8 cellular contexts compared by ENCODE assay signal in genomic region chr22:37043828-37044538, GRCh38. TPM values are rescaled to one million over a fixed set of nuclear protein-coding genes. Genes with fewer than 3 reads are reported as not detected.
DNase-seq lines count a peak whose midpoint lies in the region; ATAC-seq and TF ChIP-seq lines count a peak whose summit lies in the region.

No MANE protein-coding gene starts in this region.

- peaks cover 7% of the 10 kb centered on the region for H3K4me1 Mint-ChIP-seq in MCF 10A (ENCODE audit: insufficient read depth, unreplicated experiment)

- H3K9me3 Mint-ChIP-seq in MCF 10A (ENCODE audit: unreplicated experiment): no peaks in the 10 kb centered on the region

- no peak for TF ChIP-seq POLR2A in upper lobe of left lung (IDR thresholded peaks at IDR 0.05)

- H3K4me1 ChIP-seq in lung (ENCODE audit: control insufficient read depth in 2 of 2, insufficient read depth in 2 of 2, low read length in 2 of 2) (no peaks in the 10 kb centered on the region), upper lobe of left lung (peaks cover 0 to 20% (median 11%) of the 10 kb centered on the region in 4 donors)

- CTCF ChIA-PET in MCF 10A (lab: Yijun Ruan, JAX): interaction anchor here (0.5 to 3.3 kb wide), 39 partner anchors 9 to 497 kb away, joined by 3 to 24 read pairs (median 4); partner anchors contain the start of gene IFT27

- intact Hi-C loops in MCF 10A (cut with micrococcal nuclease): loop anchor here (1.0 to 5.0 kb wide), 6 partner anchors 58 to 502 kb away; no protein-coding TSS in a partner anchor

- H3K27me3 ChIP-seq in lung (ENCODE audit: control insufficient read depth, insufficient read depth): no peaks in the 10 kb centered on the region
- no peaks in the 10 kb centered on the region for H3K27me3 ChIP-seq in upper lobe of left lung

- H3K9me3 ChIP-seq in lung (ENCODE audit: control insufficient read depth in 2 of 2, insufficient read depth in 1 of 2, low read length in 1 of 2) (no peaks in the 10 kb centered on the region), upper lobe of left lung (no peaks in the 10 kb centered on the region)

- TF ChIP-seq CTCF in MCF 10A (IDR thresholded peaks at IDR 0.05; ENCODE audit: unreplicated experiment) (peak; percentile 75), lung (IDR thresholded peaks at IDR 0.05; ENCODE audit: control extremely low read depth, extremely low read depth) (peak; percentile 42), upper lobe of left lung (IDR thresholded peaks at IDR 0.05) (peak; percentile 62 to 86 (median 76))

- no TSS peak for BruUV-seq in MCF 10A (replicated peaks; lab: Mats Ljungman, UMichigan)

- H3K27ac ChIP-seq in lung (ENCODE audit: low read depth in 1 of 2, low read length in 1 of 2) (no peak overlapping the region), upper lobe of left lung (no peak overlapping the region)

- 43 to 44% methylated on average over 17 of the region's 17 CpGs for WGBS in lung, 2 donors
- WGBS in upper lobe of left lung, 2 donors: 40 to 52% methylated on average over 8 to 15 of the region's 17 CpGs

- no peak overlapping the region for H3K27ac Mint-ChIP-seq in MCF 10A (ENCODE audit: low read depth, unreplicated experiment)

- no peaks in the 10 kb centered on the region for H3K36me3 Mint-ChIP-seq in MCF 10A (ENCODE audit: insufficient read depth, unreplicated experiment)

- H3K4me3 Mint-ChIP-seq in MCF 10A (ENCODE audit: unreplicated experiment): no peak overlapping the region

- ATAC-seq in lung (ENCODE audit: insufficient read depth, low FRiP score): peak; percentile 67
- ATAC-seq in upper lobe of left lung (ENCODE audit: low FRiP score in 2 of 2): peak; percentile 85 to 94

- no peak for TF ChIP-seq EP300 in upper lobe of left lung (IDR thresholded peaks at IDR 0.05)

- no peaks in the 10 kb centered on the region for H3K27me3 Mint-ChIP-seq in MCF 10A (ENCODE audit: insufficient read depth, unreplicated experiment)

- no peaks in the 10 kb centered on the region for H3K36me3 ChIP-seq in lung (ENCODE audit: control insufficient read depth in 2 of 2, insufficient read depth in 2 of 2, low read length in 2 of 2)
- no peaks in the 10 kb centered on the region for H3K36me3 ChIP-seq in upper lobe of left lung

- H3K4me3 ChIP-seq in lung (no peak overlapping the region), upper lobe of left lung (no peak overlapping the region)

- peak; percentile 33 to 57 (median 55) for DNase-seq in NCI-H1417 (lab: John Stamatoyannopoulos, UW)
- DNase-seq in NCI-H1417 treated with DMSO at 0.1 percent for 48 hours (lab: John Stamatoyannopoulos, UW): no peak
- peak; percentile 61 for DNase-seq in HT1080 (ENCODE audit: low read depth)
- DNase-seq in SK-N-DZ (ENCODE audit: low spot score): peak; percentile 83
- peak; percentile 79 for DNase-seq in MCF 10A (ENCODE audit: unreplicated experiment)
- DNase-seq in lung (ENCODE audit: low spot score): peak; percentile 81
- DNase-seq in upper lobe of left lung: peak in 1 of 2 donors; percentile 87
- no peak for DNase-seq in NCI-H748 (lab: John Stamatoyannopoulos, UW; ENCODE audit: unreplicated experiment)

- POLR2A ChIA-PET in MCF 10A (lab: Yijun Ruan, JAX): interaction anchor here (0.6 to 3.2 kb wide), 3 partner anchors 12 to 151 kb away, joined by 3 to 18 read pairs (median 8); partner anchors contain the start of genes MPST and TST

RNA-seq across cellular contexts. Expression of gene KCTD17, which starts 7.6 kb away (rescaled TPM):
- total RNA-seq in HT1080 (2014; rRNA removed; shearing (Covaris generic)): 32.3 and 36.4 TPM in 2 replicates
- polyA plus RNA-seq in HT1080 (2015; cell fraction: cytosol; rRNA removed): 27.3 and 29.8 TPM in 2 replicates
- 28.9 and 31.2 TPM in 2 replicates for polyA plus RNA-seq in HT1080 (2015; cell fraction: nucleus; rRNA removed)
- 33.0 and 37.2 TPM in 2 replicates for polyA plus RNA-seq in SK-N-DZ (2014; cell fraction: cytosol; rRNA removed)
- polyA plus RNA-seq in SK-N-DZ (2014; cell fraction: nucleus; rRNA removed): 59.0 and 63.0 TPM in 2 replicates
- total RNA-seq in MCF 10A (2022): 11.7 and 12.8 TPM in 2 replicates
- 10 to 100 TPM in 1 of 2 donors, 1 to 10 TPM in 1; 9.7 to 26.0 TPM for total RNA-seq in lung
- polyA plus RNA-seq in lung: 10 to 100 TPM; 15.1 to 21.6 TPM
- total RNA-seq in upper lobe of left lung: 10 to 100 TPM in 5 of 6 donors, 1 to 10 TPM in 1; 9.0 to 30.4 (median 23.2) TPM

RNA-seq across cellular contexts. Expression of gene MPST, which starts 24.4 kb away (rescaled TPM):
- 127 and 145 TPM in 2 replicates for total RNA-seq in HT1080 (2014; rRNA removed; shearing (Covaris generic))
- polyA plus RNA-seq in HT1080 (2015; cell fraction: cytosol; rRNA removed): 61.3 and 70.5 TPM in 2 replicates
- polyA plus RNA-seq in HT1080 (2015; cell fraction: nucleus; rRNA removed): 35.9 TPM in 2 replicates
- 391 and 411 TPM in 2 replicates for polyA plus RNA-seq in SK-N-DZ (2014; cell fraction: cytosol; rRNA removed)
- 297 and 335 TPM in 2 replicates for polyA plus RNA-seq in SK-N-DZ (2014; cell fraction: nucleus; rRNA removed)
- total RNA-seq in MCF 10A (2022) (40.7 and 51.2 TPM in 2 replicates), lung (10 to 100 TPM; 59.2 to 72.6 TPM), upper lobe of left lung (100 to 1,000 TPM in 5 of 6 donors, 10 to 100 TPM in 1; 80.8 to 183 (median 135) TPM)
- 100 to 1,000 TPM in 1 of 2 donors, 10 to 100 TPM in 1; 70.7 to 247 TPM for polyA plus RNA-seq in lung

RNA-seq across cellular contexts. Expression of gene TST, which starts 24.7 kb away (rescaled TPM):
- 15.9 and 21.3 TPM in 2 replicates for total RNA-seq in HT1080 (2014; rRNA removed; shearing (Covaris generic))
- 13.0 and 15.3 TPM in 2 replicates for polyA plus RNA-seq in HT1080 (2015; cell fraction: cytosol; rRNA removed)
- polyA plus RNA-seq in HT1080 (2015; cell fraction: nucleus; rRNA removed): 9.8 and 9.9 TPM in 2 replicates
- polyA plus RNA-seq in SK-N-DZ (2014; cell fraction: cytosol; rRNA removed): 31.8 and 33.6 TPM in 2 replicates
- 18.0 and 22.7 TPM in 2 replicates for polyA plus RNA-seq in SK-N-DZ (2014; cell fraction: nucleus; rRNA removed)
- 16.2 and 16.4 TPM in 2 replicates for total RNA-seq in MCF 10A (2022)
- total RNA-seq in lung: 10 to 100 TPM; 30.2 to 63.7 TPM
- 100 to 1,000 TPM in 1 of 2 donors, 10 to 100 TPM in 1; 49.8 to 107 TPM for polyA plus RNA-seq in lung
- 10 to 100 TPM; 43.0 to 78.1 (median 70.2) TPM for total RNA-seq in upper lobe of left lung

Comparison
In these comparisons a context has a peak if more than half of its experiments do, and no peak if none do; other contexts are left out.
1. DNase-seq: peak in NCI-H1417 (3 of 3), HT1080 (single experiment), SK-N-DZ (single experiment), MCF 10A (single experiment) and lung (single experiment); none in NCI-H1417 treated with DMSO at 0.1 percent for 48 hours (single experiment) and NCI-H748 (single experiment).
2. Peak in every context shown above with its lines, with median percentiles within 50 percentile points of each other: CTCF ChIP-seq.